Comparison of ENCODE assay signal across 11 cellular contexts in genomic region chr19:8884416-8884815, GRCh38. TPM values are rescaled to one million over a fixed set of nuclear protein-coding genes. Genes with fewer than 3 reads are reported as not detected.
"Had no signal": no experiment of that assay in that cellular context is flagged by ENCODE, and none has a peak within 500 bp of the region (broad histone marks: within the 10 kb centered on the region; RNA-seq: fewer than 3 reads in every experiment).

No MANE protein-coding gene starts in this region.

- H3K4me1 ChIP-seq: HAP-1 had no signal

- H3K27ac ChIP-seq: HL-60, KMS-11 had no signal

- H3K4me3 ChIP-seq: GM23338, HAP-1 had no signal

- H3K4me2 ChIP-seq: GM23338, KMS-11 had no signal

- H2AFZ ChIP-seq: GM23338 had no signal

- FAIRE-seq: H1, H54 had no signal

- DNase-seq: Karpas-422, KBM-7 had no signal

- ATAC-seq: GM23338, HCT116 had no signal

- H3K9ac ChIP-seq: KMS-11 had no signal

- H3K9me3 ChIP-seq: HAP-1 had no signal

- H3K36me3 ChIP-seq: HAP-1 had no signal

RNA-seq across cellular contexts. Expression of gene MBD3L1, which starts 52.2 kb away (rescaled TPM):
- total RNA-seq: GM23338, H1, HT1080 had no signal
- polyA plus RNA-seq: GM23338, H1, IgD-negative memory B cell had no signal
